In the genomic region with DNA sequence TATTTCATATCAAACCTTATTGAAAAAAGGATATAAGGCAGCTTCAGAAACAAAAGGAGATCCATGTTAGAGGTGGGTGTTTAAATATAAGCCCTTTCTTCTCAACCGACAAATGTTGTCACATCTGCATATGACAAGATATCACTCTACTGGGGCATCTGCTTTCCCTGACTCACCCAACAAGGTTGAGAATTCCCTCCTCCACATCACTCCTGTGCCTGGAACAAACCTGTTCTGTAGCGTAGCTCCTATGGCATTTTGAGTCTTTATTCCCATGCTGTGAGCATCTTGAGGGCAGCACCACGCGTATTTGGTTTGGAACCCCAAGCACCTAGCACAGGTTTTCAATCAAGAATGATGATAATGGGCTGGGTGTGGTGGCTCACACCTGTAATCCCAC, we compare ENCODE assay signal across 29 cellular contexts. TPM values are rescaled to one million over a fixed set of nuclear protein-coding genes. Genes with fewer than 3 reads are reported as not detected.
DNase-seq lines count a peak whose midpoint lies in the region; ATAC-seq and TF ChIP-seq lines count a peak whose summit lies in the region.
"Had no signal": no experiment of that assay in that cellular context is flagged by ENCODE, and none has a peak within 500 bp of the region (broad histone marks: within the 10 kb centered on the region; RNA-seq: fewer than 3 reads in every experiment).

No MANE protein-coding gene starts in this region.

- no peak for TF ChIP-seq CTCF in neural crest cell (conservative IDR thresholded peaks at IDR 0.05)

- H3K9me3 Mint-ChIP-seq in neural crest cell = no peaks in the 10 kb centered on the region
- H3K9me3 Mint-ChIP-seq: CD14-positive monocyte; CD4-positive, alpha-beta T cell; CD8-positive, alpha-beta T cell had no signal

- ATAC-seq in HG03457 (IDR thresholded peaks at IDR 0.05; ENCODE audit: unreplicated experiment) = no peak
- no peak for ATAC-seq in HG03460 (IDR thresholded peaks at IDR 0.05; ENCODE audit: unreplicated experiment)
- ATAC-seq: A549; CD8-positive, alpha-beta T cell had no signal

- H3K36me3 Mint-ChIP-seq in neural crest cell (ENCODE audit: low read depth) = no peaks in the 10 kb centered on the region
- H3K36me3 Mint-ChIP-seq: CD14-positive monocyte; CD4-positive, alpha-beta memory T cell; CD4-positive, CD25-positive, alpha-beta regulatory T cell; CD8-positive, alpha-beta memory T cell; CD8-positive, alpha-beta T cell had no signal

- H3K4me1 Mint-ChIP-seq in neural crest cell = peaks cover 4% of the 10 kb centered on the region
- H3K4me1 Mint-ChIP-seq: B cell; CD4-positive, alpha-beta memory T cell; CD4-positive, CD25-positive, alpha-beta regulatory T cell; CD8-positive, alpha-beta memory T cell had no signal

- DNase-seq in ELF-1 (ENCODE audit: low read depth, low spot score) = peak; percentile 17
- DNase-seq in neural crest cell (ENCODE audit: low read depth, low spot score) = no peak
- peak; percentile 14 for DNase-seq in putamen (ENCODE audit: low spot score)
- no peak for DNase-seq in SIG-M5 (lab: John Stamatoyannopoulos, UW)
- DNase-seq: 8988T; ACHN; AML-193; BE2C; C1 segment of cervical spinal cord; Caco-2; Calu3; CD4-positive, alpha-beta memory T cell; CD4-positive, alpha-beta T cell; CD4-positive, CD25-positive, alpha-beta regulatory T cell; CD8-positive, alpha-beta memory T cell; CD8-positive, alpha-beta T cell; COR-L47; DMS 273 treated with DMSO at 0.1 percent for 48 hours; DMS153; DMS53; DMS79; DMS79 treated with DMSO at 0.1 percent for 48 hours; DND-41; EL had no signal

- peak overlapping the region; percentile 75 for H3K27ac Mint-ChIP-seq in neural crest cell (ENCODE audit: unreplicated experiment)
- H3K27ac Mint-ChIP-seq: B cell; CD4-positive, alpha-beta memory T cell; CD4-positive, alpha-beta T cell; CD4-positive, CD25-positive, alpha-beta regulatory T cell; CD8-positive, alpha-beta memory T cell; CD8-positive, alpha-beta T cell had no signal

- no peak overlapping the region for H3K4me3 Mint-ChIP-seq in neural crest cell
- H3K4me3 Mint-ChIP-seq: B cell; CD14-positive monocyte; CD4-positive, alpha-beta memory T cell; CD4-positive, alpha-beta T cell; CD4-positive, CD25-positive, alpha-beta regulatory T cell; CD8-positive, alpha-beta memory T cell; CD8-positive, alpha-beta T cell had no signal

- H3K27me3 Mint-ChIP-seq in neural crest cell (ENCODE audit: low read depth) = no peaks in the 10 kb centered on the region
- H3K27me3 Mint-ChIP-seq: CD4-positive, alpha-beta T cell; CD4-positive, CD25-positive, alpha-beta regulatory T cell had no signal

RNA-seq across cellular contexts. Expression of a gene that starts 59.4 kb away (rescaled TPM):
- 40.1 and 46.0 TPM in 2 replicates for total RNA-seq in neural crest cell

Comparison
In these comparisons a context has a peak if more than half of its experiments do, and no peak if none do; other contexts are left out.
1. DNase-seq: peak in ELF-1 (single experiment) and putamen (single experiment); none in neural crest cell (single experiment) and SIG-M5 (single experiment).